1 cellular context compared by ENCODE assay signal in the genomic region with DNA sequence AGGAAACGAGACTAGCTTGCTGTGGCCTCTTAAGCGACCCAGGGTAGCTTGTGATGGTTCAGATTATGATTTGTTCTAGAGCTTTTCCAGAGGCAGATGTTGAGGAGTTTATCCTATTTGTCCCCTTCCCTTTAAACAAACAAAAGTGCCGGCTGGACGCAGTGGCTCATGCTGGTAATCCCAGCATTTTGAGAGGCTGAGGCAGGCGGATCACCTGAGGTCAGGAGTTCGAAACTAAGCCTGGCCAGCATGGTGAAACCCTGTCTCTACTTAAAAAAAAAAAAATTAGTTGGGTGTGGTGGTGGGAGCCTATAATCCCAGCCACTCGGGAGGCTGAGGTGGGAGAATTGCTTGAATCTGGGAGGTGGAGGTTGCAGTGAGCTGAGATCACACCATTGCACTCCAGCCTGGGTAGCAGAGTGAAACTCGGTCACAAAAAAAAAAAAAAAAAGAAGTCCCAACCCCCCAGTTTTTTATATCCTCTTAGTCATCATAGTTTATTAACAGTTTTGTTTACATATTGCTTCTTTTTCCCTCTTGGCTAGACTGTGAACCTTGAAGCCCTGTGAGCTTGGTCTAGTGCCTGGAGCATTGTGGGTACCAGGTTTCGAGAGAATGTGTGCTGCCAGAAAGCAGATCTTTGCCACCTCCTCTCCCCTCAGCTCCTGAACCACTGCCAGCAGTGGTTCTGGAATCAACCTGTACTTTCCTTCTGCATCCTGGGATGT.
TF ChIP-seq lines count a peak whose summit lies in the region.

No MANE protein-coding gene starts in this region.

TF ChIP-seq in HCT116, 20 proteins besides CTCF, POLR2A, EP300 and RAD21 (continued from another document):
- TF ChIP-seq ZNF274 (IDR thresholded peaks at IDR 0.05; ENCODE audit: low read depth, low read length): no peak
- no peak for TF ChIP-seq FOSL1 (IDR thresholded peaks at IDR 0.05; ENCODE audit: low read depth)
- TF ChIP-seq, protein P1, sequence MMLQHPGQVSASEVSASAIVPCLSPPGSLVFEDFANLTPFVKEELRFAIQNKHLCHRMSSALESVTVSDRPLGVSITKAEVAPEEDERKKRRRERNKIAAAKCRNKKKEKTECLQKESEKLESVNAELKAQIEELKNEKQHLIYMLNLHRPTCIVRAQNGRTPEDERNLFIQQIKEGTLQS (IDR thresholded peaks at IDR 0.05): no peak
- TF ChIP-seq POLR2AphosphoS5 (IDR thresholded peaks at IDR 0.05; ENCODE audit: low read depth, low read length): no peak
- no peak for TF ChIP-seq ELF1 (IDR thresholded peaks at IDR 0.05; ENCODE audit: borderline replicate concordance, low read depth)
- no peak for TF ChIP-seq EZH2 (IDR thresholded peaks at IDR 0.05)
- TF ChIP-seq, protein P2, sequence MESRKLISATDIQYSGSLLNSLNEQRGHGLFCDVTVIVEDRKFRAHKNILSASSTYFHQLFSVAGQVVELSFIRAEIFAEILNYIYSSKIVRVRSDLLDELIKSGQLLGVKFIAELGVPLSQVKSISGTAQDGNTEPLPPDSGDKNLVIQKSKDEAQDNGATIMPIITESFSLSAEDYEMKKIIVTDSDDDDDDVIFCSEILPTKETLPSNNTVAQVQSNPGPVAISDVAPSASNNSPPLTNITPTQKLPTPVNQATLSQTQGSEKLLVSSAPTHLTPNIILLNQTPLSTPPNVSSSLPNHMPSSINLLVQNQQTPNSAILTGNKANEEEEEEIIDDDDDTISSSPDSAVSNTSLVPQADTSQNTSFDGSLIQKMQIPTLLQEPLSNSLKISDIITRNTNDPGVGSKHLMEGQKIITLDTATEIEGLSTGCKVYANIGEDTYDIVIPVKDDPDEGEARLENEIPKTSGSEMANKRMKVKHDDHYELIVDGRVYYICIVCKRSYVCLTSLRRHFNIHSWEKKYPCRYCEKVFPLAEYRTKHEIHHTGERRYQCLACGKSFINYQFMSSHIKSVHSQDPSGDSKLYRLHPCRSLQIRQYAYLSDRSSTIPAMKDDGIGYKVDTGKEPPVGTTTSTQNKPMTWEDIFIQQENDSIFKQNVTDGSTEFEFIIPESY (IDR thresholded peaks at IDR 0.05; ENCODE audit: extremely low read depth, insufficient replicate concordance, low read length): no peak
- no peak for TF ChIP-seq SRF (IDR thresholded peaks at IDR 0.05; ENCODE audit: low read depth)
- TF ChIP-seq EGR1 (IDR thresholded peaks at IDR 0.05; ENCODE audit: low read depth): no peak
- no peak for TF ChIP-seq CBX3 (IDR thresholded peaks at IDR 0.05; ENCODE audit: low read depth)
TF ChIP-seq in HCT116: peak in this region for 0.
